16 cellular contexts compared by ENCODE assay signal in the genomic region with DNA sequence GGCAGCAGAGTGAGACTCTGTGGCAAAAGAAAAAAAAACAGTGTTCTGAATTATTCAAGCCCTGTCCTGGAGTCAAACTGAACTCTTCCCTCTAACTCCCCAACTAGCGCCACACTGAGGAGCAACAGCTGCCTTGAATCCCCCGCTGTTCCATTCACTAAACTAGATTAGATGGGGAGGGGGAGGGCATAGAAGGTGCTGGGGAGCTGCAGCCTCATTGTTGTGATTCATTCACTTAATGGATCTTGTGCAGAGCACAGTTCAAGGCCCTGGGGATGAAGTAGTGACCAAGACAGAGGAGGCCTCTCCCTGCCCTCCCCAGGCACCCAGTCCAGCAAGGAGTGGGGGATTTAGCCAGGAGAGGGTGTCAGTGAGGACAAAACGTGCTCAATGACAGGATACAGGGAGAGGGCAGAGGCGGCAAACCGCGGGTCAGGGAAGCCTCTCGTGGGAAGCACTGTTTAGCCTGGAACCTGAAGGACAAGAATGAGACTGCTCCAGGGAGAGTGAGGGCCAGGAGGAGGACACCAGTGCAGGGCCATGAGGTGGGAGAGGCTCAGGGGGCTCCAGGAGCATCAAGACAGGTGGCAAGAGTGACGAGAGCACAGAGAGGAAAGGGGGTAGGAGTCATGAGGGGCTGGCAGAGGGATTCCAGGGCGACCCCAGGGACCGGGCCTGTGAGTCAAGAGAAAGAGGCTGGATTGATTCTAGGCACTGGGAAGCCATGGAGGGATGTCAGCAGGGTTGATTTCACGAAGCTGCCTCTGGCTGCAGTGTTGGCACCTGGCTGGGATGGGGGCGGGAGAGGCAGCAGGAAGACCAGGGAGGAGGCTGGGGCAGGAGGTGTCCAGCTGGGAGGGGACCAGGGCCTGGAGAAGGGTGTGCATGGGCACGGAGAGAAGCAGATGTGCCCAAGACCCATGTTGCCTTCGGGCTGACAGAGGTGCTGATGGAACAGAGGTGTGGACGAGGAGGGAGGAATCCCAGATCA. TPM values are rescaled to one million over a fixed set of nuclear protein-coding genes. Genes with fewer than 3 reads are reported as not detected.
DNase-seq lines count a peak whose midpoint lies in the region; ATAC-seq and TF ChIP-seq lines count a peak whose summit lies in the region.
"Had no signal": no experiment of that assay in that cellular context is flagged by ENCODE, and none has a peak within 500 bp of the region (broad histone marks: within the 10 kb centered on the region; RNA-seq: fewer than 3 reads in every experiment).

No MANE protein-coding gene starts in this region.

- H3K4me1 ChIP-seq in GM23338 (ENCODE audit: insufficient read depth) (peaks cover 40% of the 10 kb centered on the region), SJCRH30 (peaks cover 49% of the 10 kb centered on the region)

- peaks cover 54% of the 10 kb centered on the region for H3K4me1 Mint-ChIP-seq in GM23338

- 0 out of 2 replicates have a peak, but pooled peaks cover 6% of the 10 kb centered on the region for H3F3A ChIP-seq in GM23338 (replicated peaks; ENCODE audit: low read depth)

- peak in 1 of 2 experiments; percentile 29; a peak in 1 of 4 replicates for TF ChIP-seq CTCF in GM23338 (conservative IDR thresholded peaks at IDR 0.05; ENCODE audit: low read depth in 2 of 2)

- no peaks in the 10 kb centered on the region for H3K36me3 Mint-ChIP-seq in GM23338 (ENCODE audit: low read depth)
- H3K36me3 Mint-ChIP-seq: naive thymus-derived CD4-positive, alpha-beta T cell had no signal

- H3K27me3 ChIP-seq in GM23338 (ENCODE audit: insufficient read depth) (no peaks in the 10 kb centered on the region), SJCRH30 (no peaks in the 10 kb centered on the region)
- H3K27me3 ChIP-seq: left lung had no signal

- no peaks in the 10 kb centered on the region for H3K79me2 ChIP-seq in GM23338 (replicated peaks; ENCODE audit: insufficient read depth)

- ATAC-seq in GM23338: peak; percentile 47
- ATAC-seq: left lung; naive thymus-derived CD4-positive, alpha-beta T cell; PC-3 had no signal

- DNase-seq in GM23338 (ENCODE audit: low spot score) (peak; percentile 71), SJCRH30 (peak; percentile 37 to 62), iPS-NIHi7 (ENCODE audit: extremely low spot score) (peak; percentile 61), NCI-H1092 treated with DMSO at 0.1 percent for 48 hours (lab: John Stamatoyannopoulos, UW) (no peak), ACHN (no peak), HuH-7.5 (ENCODE audit: low spot score) (no peak)
- DNase-seq in stimulated activated CD8-positive, alpha-beta memory T cell treated with anti-CD3 and anti-CD28 coated beads, Interleukin-4, amount 100 ng/mL, for 48 hours: peak; percentile 7
- DNase-seq: activated CD8-positive, alpha-beta memory T cell treated with anti-CD3 and anti-CD28 coated beads for 24 hours; activated gamma-delta T cell; Karpas-422; naive thymus-derived CD4-positive, alpha-beta T cell; NCI-H1436 treated with DMSO at 0.1 percent for 48 hours; PC-3; stimulated activated CD4-positive, alpha-beta T cell treated with anti-CD3 and anti-CD28 coated beads, Interleukin-2, amount 100 ng/mL, for 24 hours had no signal

- no peaks in the 10 kb centered on the region for H3K9me3 ChIP-seq in SJCRH30 (replicated peaks)
- H3K9me3 ChIP-seq: left lung had no signal

- H3K9me3 Mint-ChIP-seq in GM23338: no peaks in the 10 kb centered on the region; the same call in 2 of the 3 replicates
- H3K9me3 Mint-ChIP-seq: naive thymus-derived CD4-positive, alpha-beta T cell had no signal

- peaks cover 36% of the 10 kb centered on the region for H3K27me3 Mint-ChIP-seq in GM23338 (ENCODE audit: insufficient read depth, low read depth, poor library complexity)

- H2AFZ ChIP-seq in GM23338: peak overlapping the region; percentile 84

- no peaks in the 10 kb centered on the region for H4K20me1 ChIP-seq in GM23338 (replicated peaks; ENCODE audit: insufficient read depth)

- H3K36me3 ChIP-seq in GM23338 (ENCODE audit: insufficient read depth): no peaks in the 10 kb centered on the region
- H3K36me3 ChIP-seq in SJCRH30: no peaks in the 10 kb centered on the region
- H3K36me3 ChIP-seq: left lung had no signal

- H3K4me3 Mint-ChIP-seq in GM23338: no peak overlapping the region; the same call in 2 of the 3 replicates
- H3K4me3 Mint-ChIP-seq: naive thymus-derived CD4-positive, alpha-beta T cell had no signal

- in situ Hi-C loops in ACHN (cut with HindIII; ENCODE audit: low pct_ligation_motif_present, low pct_unique_long_range_greater_than_20kb, low sequenced_read_pairs): no loop called here

- no peaks in the 10 kb centered on the region for H3K9me2 ChIP-seq in GM23338 (ENCODE audit: insufficient read depth)

- H3K4me3 ChIP-seq in GM23338: no peak overlapping the region
- no peak overlapping the region for H3K4me3 ChIP-seq in SJCRH30
- H3K4me3 ChIP-seq: left lung had no signal

- H3K27ac ChIP-seq in GM23338 (ENCODE audit: low read depth): no peak overlapping the region
- H3K27ac ChIP-seq in SJCRH30: peak overlapping the region; percentile 72; the same call in 1 of the 2 replicates
- H3K27ac ChIP-seq: left lung had no signal

- H3K27ac Mint-ChIP-seq in GM23338: peak overlapping the region; percentile 22; the same call in 1 of the 2 replicates

- H3K4me2 ChIP-seq in GM23338: peak overlapping the region; percentile 42

TF ChIP-seq in GM23338, 12 proteins besides CTCF, POLR2A, EP300 and RAD21 (continues in another document):
- no peak for TF ChIP-seq POLR2AphosphoS5 (IDR thresholded peaks at IDR 0.05; ENCODE audit: low read depth)

RNA-seq across cellular contexts. Expression of a gene that starts 31.4 kb away (rescaled TPM):
- 8.7 and 11.8 TPM in 2 replicates for total RNA-seq in GM23338 (2014; rRNA removed; shearing (Covaris generic))
- polyA plus RNA-seq in GM23338 (2016; fragmentation: Nextera tagmentation; extraction: Ambion mirVana): 2.6 and 3.4 TPM in 2 replicates
- 6.5 and 9.4 TPM in 2 replicates for total RNA-seq in SJCRH30 (2014; rRNA removed; shearing (Covaris generic))

RNA-seq across cellular contexts. Expression of a gene that starts 39.1 kb away (rescaled TPM):
- total RNA-seq in GM23338 (2014; rRNA removed; shearing (Covaris generic)): 0.16 and 1.2 TPM in 2 replicates
- 0.70 and 0.84 TPM in 2 replicates for polyA plus RNA-seq in GM23338 (2016; fragmentation: Nextera tagmentation; extraction: Ambion mirVana)
- 0.08 and 0.10 TPM in 2 replicates for total RNA-seq in SJCRH30 (2014; rRNA removed; shearing (Covaris generic))

RNA-seq across cellular contexts. Expression of a gene that starts 49.7 kb away (rescaled TPM):
- total RNA-seq in GM23338 (2014; rRNA removed; shearing (Covaris generic)): not detected in 2 replicates
- 0.18 TPM in 1 of 2 replicates, not detected in the other for polyA plus RNA-seq in GM23338 (2016; fragmentation: Nextera tagmentation; extraction: Ambion mirVana)
- total RNA-seq in SJCRH30 (2014; rRNA removed; shearing (Covaris generic)): not detected in 2 replicates
- total RNA-seq: left lung; naive thymus-derived CD4-positive, alpha-beta T cell; NCI-H460; PC-3 had no signal
- polyA plus RNA-seq: naive thymus-derived CD4-positive, alpha-beta T cell had no signal

RNA-seq across cellular contexts. Expression of a gene that starts 55.6 kb away (rescaled TPM):
- 1.4 and 1.5 TPM in 2 replicates for total RNA-seq in GM23338 (2014; rRNA removed; shearing (Covaris generic))
- polyA plus RNA-seq in GM23338 (2016; fragmentation: Nextera tagmentation; extraction: Ambion mirVana): 0.50 and 0.60 TPM in 2 replicates
- total RNA-seq in SJCRH30 (2014; rRNA removed; shearing (Covaris generic)): not detected in 2 replicates
- total RNA-seq: NCI-H460, PC-3 had no signal
- polyA plus RNA-seq: naive thymus-derived CD4-positive, alpha-beta T cell had no signal

Comparison
In these comparisons a context has a peak if more than half of its experiments do, and no peak if none do; other contexts are left out.
1. DNase-seq: peak in GM23338 (single experiment), SJCRH30 (2 of 2), iPS-NIHi7 (single experiment) and stimulated activated CD8-positive, alpha-beta memory T cell treated with anti-CD3 and anti-CD28 coated beads, Interleukin-4, amount 100 ng/mL, for 48 hours (single experiment); none in NCI-H1092 treated with DMSO at 0.1 percent for 48 hours (single experiment), ACHN (single experiment) and HuH-7.5 (single experiment).